ENCODE assay signal across 8 cellular contexts in genomic region chr6:132648356-132648755, GRCh38. TPM values are rescaled to one million over a fixed set of nuclear protein-coding genes. Genes with fewer than 3 reads are reported as not detected.
DNase-seq lines count a peak whose midpoint lies in the region; ATAC-seq and TF ChIP-seq lines count a peak whose summit lies in the region.

No MANE protein-coding gene starts in this region.

- H3K4me1 ChIP-seq in adrenal gland (replicated peaks in 1 of 2) = no peaks in the 10 kb centered on the region
- H3K4me1 ChIP-seq in sigmoid colon = no peaks in the 10 kb centered on the region

- BruUV-seq in Calu3 (replicated peaks; lab: Mats Ljungman, UMichigan) = no TSS peak

- CTCF ChIA-PET in Calu3 (lab: Charles Lee) = interaction anchor here (1.0 kb wide), 3 partner anchors 22 to 118 kb away, joined by 3 to 5 read pairs (median 4); no protein-coding TSS in a partner anchor

- ATAC-seq in GM21360 (IDR thresholded peaks at IDR 0.05; ENCODE audit: unreplicated experiment) (peak; percentile 90), HG03520 (IDR thresholded peaks at IDR 0.05; ENCODE audit: unreplicated experiment) (peak; percentile 82)

- intact Hi-C loops in Calu3 (cut with micrococcal nuclease; ENCODE audit: unreplicated experiment) = loop anchor here (5.0 kb wide), 1 partner anchor 36 kb away; no protein-coding TSS in a partner anchor
- intact Hi-C loops in adrenal gland (cut with DNase I) = no loop called here
- intact Hi-C loops in sigmoid colon (cut with DNase I) = no loop called here

- no peak for TF ChIP-seq EP300 in sigmoid colon (IDR thresholded peaks at IDR 0.05)

- peaks cover 3% of the 10 kb centered on the region for H3K9me3 Mint-ChIP-seq in Calu3 (ENCODE audit: low read depth, unreplicated experiment)

- no peaks in the 10 kb centered on the region for H3K4me1 Mint-ChIP-seq in Calu3 (ENCODE audit: low read depth, unreplicated experiment)

- H3K36me3 Mint-ChIP-seq in Calu3 (ENCODE audit: insufficient read depth, unreplicated experiment) = no peaks in the 10 kb centered on the region

- H3K9me3 ChIP-seq in adrenal gland (replicated peaks in 1 of 3) (no peaks in the 10 kb centered on the region), sigmoid colon (no peaks in the 10 kb centered on the region)

- H3K4me3 ChIP-seq in brain microvascular endothelial cell (ENCODE audit: low read depth, low read length) (no peak overlapping the region), adrenal gland (no peak overlapping the region), coronary artery (no peak overlapping the region), sigmoid colon (no peak overlapping the region)

- H3K27ac Mint-ChIP-seq in Calu3 (ENCODE audit: unreplicated experiment) = peak overlapping the region; percentile 66

- WGBS in adrenal gland, 4 donors = 58 to 66% (median 64%) methylated on average over 2 of the region's 2 CpGs
- WGBS in sigmoid colon, 2 donors = 58 to 60% methylated on average over 2 of the region's 2 CpGs

- H3K4me3 Mint-ChIP-seq in Calu3 (ENCODE audit: low read depth, unreplicated experiment) = no peak overlapping the region

- H3K27me3 ChIP-seq in brain microvascular endothelial cell (replicated peaks) = no peaks in the 10 kb centered on the region
- no peaks in the 10 kb centered on the region for H3K27me3 ChIP-seq in adrenal gland
- H3K27me3 ChIP-seq in sigmoid colon = no peaks in the 10 kb centered on the region

- H3K36me3 ChIP-seq in brain microvascular endothelial cell (replicated peaks) = no peaks in the 10 kb centered on the region
- H3K36me3 ChIP-seq in adrenal gland (replicated peaks in 1 of 2) = no peaks in the 10 kb centered on the region
- no peaks in the 10 kb centered on the region for H3K36me3 ChIP-seq in sigmoid colon

- no peak overlapping the region for H3K27ac ChIP-seq in brain microvascular endothelial cell
- no peak overlapping the region for H3K27ac ChIP-seq in adrenal gland
- peak overlapping the region in 1 of 2 donors; percentile 6 for H3K27ac ChIP-seq in coronary artery
- no peak overlapping the region for H3K27ac ChIP-seq in sigmoid colon

- TF ChIP-seq CTCF in Calu3 (IDR thresholded peaks at IDR 0.05; ENCODE audit: unreplicated experiment) (no peak), brain microvascular endothelial cell (IDR thresholded peaks at IDR 0.05; ENCODE audit: low read depth, low read length, missing control alignments) (no peak), adrenal gland (IDR thresholded peaks at IDR 0.05) (no peak), coronary artery (IDR thresholded peaks at IDR 0.05) (no peak), sigmoid colon (IDR thresholded peaks at IDR 0.05) (no peak)

- H3K27me3 Mint-ChIP-seq in Calu3 (ENCODE audit: unreplicated experiment) = no peaks in the 10 kb centered on the region

- DNase-seq in Calu3 (peak; percentile 22), brain microvascular endothelial cell (peak; percentile 60), adrenal gland (no peak), coronary artery (ENCODE audit: low spot score) (no peak), sigmoid colon (no peak)
- DNase-seq in activated effector memory CD4-positive, alpha-beta T cell treated with anti-CD3 and anti-CD28 coated beads, Interleukin-2, amount 50 U/mL, for 16 hours = no peak

- TF ChIP-seq POLR2A in adrenal gland (IDR thresholded peaks at IDR 0.05) (no peak), sigmoid colon (IDR thresholded peaks at IDR 0.05) (no peak)

- in situ Hi-C loops in brain microvascular endothelial cell (cut with HindIII; ENCODE audit: low pct_ligation_motif_present, low sequenced_read_pairs) = no loop called here

RNA-seq across cellular contexts. Expression of gene TAAR1, which starts 10.6 kb away (rescaled TPM):
- total RNA-seq in Calu3 (2022) = not detected in 2 replicates
- total RNA-seq in adrenal gland = not detected
- not detected for polyA plus RNA-seq in adrenal gland
- total RNA-seq in sigmoid colon = not detected
- polyA plus RNA-seq in sigmoid colon = not detected

RNA-seq across cellular contexts. Expression of gene TAAR2, which starts 24.3 kb away (rescaled TPM):
- total RNA-seq in Calu3 (2022) (not detected in 2 replicates), adrenal gland (not detected), sigmoid colon (not detected)
- polyA plus RNA-seq in adrenal gland (not detected), sigmoid colon (not detected)

RNA-seq across cellular contexts. Expression of gene TAAR5, which starts 58.8 kb away (rescaled TPM):
- total RNA-seq in Calu3 (2022) (not detected in 2 replicates), adrenal gland (not detected), sigmoid colon (not detected)
- polyA plus RNA-seq in adrenal gland (not detected), sigmoid colon (under 1 TPM in 1 of 3 donors, not detected in 2; 0.60 TPM)

Comparison
In these comparisons a context has a peak if more than half of its experiments do, and no peak if none do; other contexts are left out.
1. DNase-seq: peak in Calu3 (single experiment) and brain microvascular endothelial cell (single experiment); none in adrenal gland (0 of 7), activated effector memory CD4-positive, alpha-beta T cell treated with anti-CD3 and anti-CD28 coated beads, Interleukin-2, amount 50 U/mL, for 16 hours (single experiment), coronary artery (single experiment) and sigmoid colon (single experiment).